ENCODE assay signal across 19 cellular contexts in genomic region chrX:49257846-49258748, GRCh38. TPM values are rescaled to one million over a fixed set of nuclear protein-coding genes. Genes with fewer than 3 reads are reported as not detected.
A peak's percentile ranks its signal among the peaks of the same experiment; 100 is the strongest.
DNase-seq lines count a peak whose midpoint lies in the region; FAIRE-seq and TF ChIP-seq lines count a peak whose summit lies in the region.
"Had no signal": no experiment of that assay in that cellular context is flagged by ENCODE, and none has a peak within 500 bp of the region (broad histone marks: within the 10 kb centered on the region; RNA-seq: fewer than 3 reads in every experiment).

No MANE protein-coding gene starts in this region.

- H4K91ac ChIP-seq in neuronal stem cell (ENCODE audit: low read depth, low read length, poor library complexity) (no peak overlapping the region), trophoblast cell (ENCODE audit: low read depth, low read length) (no peak overlapping the region)

- H3K79me1 ChIP-seq in neuronal stem cell (ENCODE audit: low read depth, low read length), result no peaks in the 10 kb centered on the region
- no peaks in the 10 kb centered on the region for H3K79me1 ChIP-seq in trophoblast cell (ENCODE audit: low read length)

- CTCF ChIA-PET in activated naive CD4-positive, alpha-beta T cell treated with anti-CD3 and anti-CD28 coated beads for 36 hours (lab: Charles Lee), result interaction anchor here (0.5 kb wide), 1 partner anchor 104 kb away, joined by 5 read pairs; no protein-coding TSS in a partner anchor
- CTCF ChIA-PET in activated CD4-positive, alpha-beta memory T cell treated with anti-CD3 and anti-CD28 coated beads for 36 hours (lab: Charles Lee), result interaction anchor here (0.7 kb wide), 1 partner anchor 66 kb away, joined by 4 read pairs; no protein-coding TSS in a partner anchor

- no peaks in the 10 kb centered on the region for H3K79me2 ChIP-seq in trophoblast cell (ENCODE audit: control insufficient read depth, insufficient read depth, low read length, poor library complexity)

- no peak overlapping the region for H3K27ac ChIP-seq in kidney (ENCODE audit: low read depth in 2 of 2, low read length in 2 of 2)
- no peak overlapping the region for H3K27ac ChIP-seq in neuronal stem cell (replicated peaks; ENCODE audit: low read length)
- H3K27ac ChIP-seq in trophoblast cell (ENCODE audit: low read depth, low read length), result no peak overlapping the region
- H3K27ac ChIP-seq: heart left ventricle, lower lobe of right lung, pancreas, vagina had no signal

- H3K23ac ChIP-seq in neuronal stem cell (ENCODE audit: low read depth, low read length, poor library complexity) (no peak overlapping the region), trophoblast cell (ENCODE audit: low read length) (no peak overlapping the region)

- no peaks in the 10 kb centered on the region for H3K9me3 Mint-ChIP-seq in activated naive CD4-positive, alpha-beta T cell treated with anti-CD3 and anti-CD28 coated beads for 36 hours
- no peaks in the 10 kb centered on the region for H3K9me3 Mint-ChIP-seq in activated CD4-positive, alpha-beta memory T cell treated with anti-CD3 and anti-CD28 coated beads for 36 hours
- H3K9me3 Mint-ChIP-seq: activated T-helper 2 cell treated with anti-CD3 and anti-CD28 coated beads, Interferon-gamma antibody, Interleukin-2, Interleukin-4, amounts not matched to agents 10 μg/mL and 5 μg/mL and 100 μg/mL, durations not matched to agents 14 hours and 24 hours and 36 hours; immature natural killer cell had no signal

- H3K27me3 ChIP-seq in neuronal stem cell (ENCODE audit: control insufficient read depth in 3 of 3, insufficient read depth in 3 of 3, low read depth in 1 of 3, low read length in 3 of 3) (no peaks in the 10 kb centered on the region), trophoblast cell (ENCODE audit: insufficient read depth, low read length) (no peaks in the 10 kb centered on the region)
- H3K27me3 ChIP-seq: pancreas, vagina had no signal

- H3K4me1 ChIP-seq in kidney (ENCODE audit: control insufficient read depth in 1 of 2, insufficient read depth in 1 of 2, low read depth in 1 of 2, low read length in 2 of 2) (no peaks in the 10 kb centered on the region), neuronal stem cell (ENCODE audit: control insufficient read depth in 2 of 2, insufficient read depth in 1 of 2, low read depth in 1 of 2, low read length in 2 of 2) (no peaks in the 10 kb centered on the region), trophoblast cell (ENCODE audit: control insufficient read depth in 1 of 2, insufficient read depth in 2 of 2, low read length in 2 of 2) (no peaks in the 10 kb centered on the region)
- H3K4me1 ChIP-seq: heart left ventricle, lower lobe of right lung, pancreas, vagina had no signal

- H3K14ac ChIP-seq in neuronal stem cell (ENCODE audit: low read length) (no peak overlapping the region), trophoblast cell (ENCODE audit: low read length) (no peak overlapping the region)

- peak; percentile 71 for DNase-seq in activated naive CD4-positive, alpha-beta T cell treated with anti-CD3 and anti-CD28 coated beads for 36 hours
- no peak for DNase-seq in activated naive CD4-positive, alpha-beta T cell (lab: John Stamatoyannopoulos, UW)
- peak; percentile 46 for DNase-seq in activated CD4-positive, alpha-beta memory T cell treated with anti-CD3 and anti-CD28 coated beads for 36 hours
- DNase-seq in kidney (peak; percentile 49), neuronal stem cell (ENCODE audit: low spot score) (no peak), trophoblast cell (no peak), NCI-H524 (lab: John Stamatoyannopoulos, UW) (no peak)
- DNase-seq: heart left ventricle, immature natural killer cell, lower lobe of right lung, NCI-H187, NCI-H446 treated with DMSO at 0.1 percent for 48 hours had no signal

- H3K9ac ChIP-seq in kidney (ENCODE audit: low read length in 2 of 2) (no peak overlapping the region), neuronal stem cell (ENCODE audit: low read depth, low read length, poor library complexity) (no peak overlapping the region), trophoblast cell (ENCODE audit: low read length) (no peak overlapping the region)

- H2BK12ac ChIP-seq in neuronal stem cell (ENCODE audit: low read length), result no peak overlapping the region
- no peak overlapping the region for H2BK12ac ChIP-seq in trophoblast cell (ENCODE audit: low read length)

- H3K27ac Mint-ChIP-seq in activated naive CD4-positive, alpha-beta T cell treated with anti-CD3 and anti-CD28 coated beads for 36 hours, result peak overlapping the region; percentile 66
- H3K27ac Mint-ChIP-seq in activated CD4-positive, alpha-beta memory T cell treated with anti-CD3 and anti-CD28 coated beads for 36 hours, result peak overlapping the region; percentile 65
- H3K27ac Mint-ChIP-seq: activated T-helper 2 cell treated with anti-CD3 and anti-CD28 coated beads, Interferon-gamma antibody, Interleukin-2, Interleukin-4, amounts not matched to agents 10 μg/mL and 5 μg/mL and 100 μg/mL, durations not matched to agents 14 hours and 24 hours and 36 hours; immature natural killer cell had no signal

- H3K36me3 ChIP-seq in kidney (ENCODE audit: control insufficient read depth in 1 of 2, insufficient read depth in 2 of 2, low read length in 2 of 2) (no peaks in the 10 kb centered on the region), neuronal stem cell (replicated peaks in 1 of 2; ENCODE audit: control insufficient read depth in 2 of 2, insufficient read depth in 2 of 2, low read length in 2 of 2) (no peaks in the 10 kb centered on the region), trophoblast cell (ENCODE audit: control insufficient read depth in 1 of 2, insufficient read depth in 2 of 2, low read length in 2 of 2) (no peaks in the 10 kb centered on the region)
- H3K36me3 ChIP-seq: heart left ventricle, lower lobe of right lung, pancreas, vagina had no signal

- H2BK15ac ChIP-seq in neuronal stem cell (ENCODE audit: low read length), result no peak overlapping the region

- H3K4me3 ChIP-seq in kidney (ENCODE audit: low read length in 2 of 2), result no peak overlapping the region
- H3K4me3 ChIP-seq in neuronal stem cell (ENCODE audit: low read length in 2 of 2), result no peak overlapping the region
- no peak overlapping the region for H3K4me3 ChIP-seq in trophoblast cell (ENCODE audit: low read depth, low read length)
- H3K4me3 ChIP-seq: heart left ventricle, lower lobe of right lung, pancreas, vagina had no signal

- no peaks in the 10 kb centered on the region for H3K27me3 Mint-ChIP-seq in activated naive CD4-positive, alpha-beta T cell treated with anti-CD3 and anti-CD28 coated beads for 36 hours (ENCODE audit: low read depth)
- H3K27me3 Mint-ChIP-seq in activated CD4-positive, alpha-beta memory T cell treated with anti-CD3 and anti-CD28 coated beads for 36 hours, result no peaks in the 10 kb centered on the region

- H4K8ac ChIP-seq in neuronal stem cell (ENCODE audit: low read depth, low read length) (no peak overlapping the region), trophoblast cell (ENCODE audit: low read depth, low read length) (no peak overlapping the region)

- POLR2A ChIA-PET in activated CD4-positive, alpha-beta memory T cell treated with anti-CD3 and anti-CD28 coated beads for 36 hours (lab: Charles Lee), result interaction anchor here (0.6 kb wide), 1 partner anchor 372 kb away, joined by 4 read pairs; no protein-coding TSS in a partner anchor

- TF ChIP-seq CTCF in kidney (IDR thresholded peaks at IDR 0.05; ENCODE audit: borderline replicate concordance, extremely low read depth, insufficient read depth), result no peak

- FAIRE-seq in kidney (lab: Jason Lieb, UNC), result no peak
- FAIRE-seq: pancreas had no signal

- H4K12ac ChIP-seq in trophoblast cell (ENCODE audit: low read depth, low read length), result no peak overlapping the region

- WGBS in neuronal stem cell (ENCODE audit: extremely low coverage in 2 of 2, insufficient read length in 2 of 2, insufficient replicate concordance in 1 of 2), 2 donors, result no CpG with 5 or more reads among the region's 20 CpGs
- WGBS in trophoblast cell (ENCODE audit: extremely low coverage, insufficient coverage, insufficient read length), result no CpG with 5 or more reads among the region's 20 CpGs

- H2BK120ac ChIP-seq in neuronal stem cell (ENCODE audit: low read depth, low read length) (no peak overlapping the region), trophoblast cell (ENCODE audit: insufficient read depth, low read length, poor library complexity) (no peak overlapping the region)

- intact Hi-C loops in activated naive CD4-positive, alpha-beta T cell treated with anti-CD3 and anti-CD28 coated beads for 36 hours (cut with micrococcal nuclease), result no loop called here
- intact Hi-C loops in activated CD4-positive, alpha-beta memory T cell treated with anti-CD3 and anti-CD28 coated beads for 36 hours (cut with micrococcal nuclease), result no loop called here
- intact Hi-C loops in kidney (cut with DNase I), result no loop called here

- no peak overlapping the region for H3K4ac ChIP-seq in neuronal stem cell (ENCODE audit: low read length)
- no peak overlapping the region for H3K4ac ChIP-seq in trophoblast cell (ENCODE audit: low read depth, low read length)

- H3K9me3 ChIP-seq in kidney (ENCODE audit: control insufficient read depth in 1 of 2, low read length in 2 of 2) (no peaks in the 10 kb centered on the region), neuronal stem cell (replicated peaks in 1 of 2; ENCODE audit: control insufficient read depth in 2 of 2, insufficient read depth in 1 of 2, low read depth in 1 of 2, low read length in 2 of 2) (no peaks in the 10 kb centered on the region), trophoblast cell (ENCODE audit: insufficient read depth, low read depth, low read length) (no peaks in the 10 kb centered on the region)
- H3K9me3 ChIP-seq: heart left ventricle, lower lobe of right lung, pancreas, vagina had no signal

- H2BK5ac ChIP-seq in neuronal stem cell (ENCODE audit: low read length) (no peak overlapping the region), trophoblast cell (ENCODE audit: low read depth, low read length, poor library complexity) (no peak overlapping the region)

- H3K36me3 Mint-ChIP-seq in activated naive CD4-positive, alpha-beta T cell treated with anti-CD3 and anti-CD28 coated beads for 36 hours (ENCODE audit: low read depth), result no peaks in the 10 kb centered on the region
- peaks cover 9% of the 10 kb centered on the region for H3K36me3 Mint-ChIP-seq in activated CD4-positive, alpha-beta memory T cell treated with anti-CD3 and anti-CD28 coated beads for 36 hours
- H3K36me3 Mint-ChIP-seq: immature natural killer cell had no signal

- H2AK5ac ChIP-seq in neuronal stem cell (ENCODE audit: low read depth, low read length) (no peak overlapping the region), trophoblast cell (ENCODE audit: low read length) (no peak overlapping the region)

- H3K18ac ChIP-seq in neuronal stem cell (ENCODE audit: low read length) (no peak overlapping the region), trophoblast cell (ENCODE audit: low read length) (no peak overlapping the region)

- no peak overlapping the region for H3K4me3 Mint-ChIP-seq in activated naive CD4-positive, alpha-beta T cell treated with anti-CD3 and anti-CD28 coated beads for 36 hours
- no peak overlapping the region for H3K4me3 Mint-ChIP-seq in activated CD4-positive, alpha-beta memory T cell treated with anti-CD3 and anti-CD28 coated beads for 36 hours
- H3K4me3 Mint-ChIP-seq: immature natural killer cell had no signal

- H2AFZ ChIP-seq in neuronal stem cell (ENCODE audit: low read length) (no peak overlapping the region), trophoblast cell (ENCODE audit: insufficient read depth, low read length, poor library complexity) (no peak overlapping the region)

- H3K4me2 ChIP-seq in neuronal stem cell (ENCODE audit: insufficient read depth, low read length, poor library complexity, severe bottlenecking) (no peak overlapping the region), trophoblast cell (ENCODE audit: low read length) (no peak overlapping the region)

- H3K4me1 Mint-ChIP-seq in activated naive CD4-positive, alpha-beta T cell treated with anti-CD3 and anti-CD28 coated beads for 36 hours (ENCODE audit: low read depth), result peaks cover 38% of the 10 kb centered on the region
- peaks cover 31% of the 10 kb centered on the region for H3K4me1 Mint-ChIP-seq in activated CD4-positive, alpha-beta memory T cell treated with anti-CD3 and anti-CD28 coated beads for 36 hours (ENCODE audit: low read depth)

RNA-seq across cellular contexts. Expression of gene FOXP3, which starts 6.4 kb away (rescaled TPM):
- 1 to 10 TPM; 7.1 to 7.5 TPM for total RNA-seq in activated naive CD4-positive, alpha-beta T cell treated with anti-CD3 and anti-CD28 coated beads for 36 hours
- total RNA-seq in activated CD4-positive, alpha-beta memory T cell treated with anti-CD3 and anti-CD28 coated beads for 36 hours, result 10 to 100 TPM; 23.1 to 23.8 TPM
- 2.0 TPM for total RNA-seq in kidney
- polyA plus RNA-seq in kidney (ENCODE audit: insufficient read depth, low read depth, low replicate concordance), result 0.45 TPM
- 0.25 TPM for polyA plus RNA-seq in neuronal stem cell (2013, experiment 1 of 2)
- 0.19 TPM for polyA plus RNA-seq in neuronal stem cell (2013, experiment 2 of 2)
- polyA plus RNA-seq in trophoblast cell (2013), result 0.11 TPM in 2 replicates
- total RNA-seq: G401, H4, lower lobe of right lung had no signal

RNA-seq across cellular contexts. Expression of gene PPP1R3F, which starts 11.5 kb away (rescaled TPM):
- 1 to 10 TPM; 2.4 to 3.4 TPM for total RNA-seq in activated naive CD4-positive, alpha-beta T cell treated with anti-CD3 and anti-CD28 coated beads for 36 hours
- total RNA-seq in activated CD4-positive, alpha-beta memory T cell treated with anti-CD3 and anti-CD28 coated beads for 36 hours, result 1 to 10 TPM; 7.0 to 8.1 TPM
- 4.5 TPM for total RNA-seq in kidney
- 5.1 TPM for polyA plus RNA-seq in kidney (ENCODE audit: insufficient read depth, low read depth, low replicate concordance)
- 12.8 TPM for polyA plus RNA-seq in neuronal stem cell (2013, experiment 1 of 2)
- 11.4 TPM for polyA plus RNA-seq in neuronal stem cell (2013, experiment 2 of 2)
- polyA plus RNA-seq in trophoblast cell (2013), result 2.7 and 2.9 TPM in 2 replicates

RNA-seq across cellular contexts. Expression of gene CCDC22, which starts 22.8 kb away (rescaled TPM):
- 10 to 100 TPM; 16.4 to 18.5 TPM for total RNA-seq in activated naive CD4-positive, alpha-beta T cell treated with anti-CD3 and anti-CD28 coated beads for 36 hours
- total RNA-seq in activated CD4-positive, alpha-beta memory T cell treated with anti-CD3 and anti-CD28 coated beads for 36 hours, result 10 to 100 TPM; 21.0 to 21.1 TPM
- 18.5 TPM for total RNA-seq in kidney
- polyA plus RNA-seq in kidney (ENCODE audit: insufficient read depth, low read depth, low replicate concordance), result 13.4 TPM
- polyA plus RNA-seq in neuronal stem cell (2013, experiment 1 of 2), result 7.9 TPM
- polyA plus RNA-seq in neuronal stem cell (2013, experiment 2 of 2), result 7.4 TPM
- polyA plus RNA-seq in trophoblast cell (2013), result 7.6 and 7.8 TPM in 2 replicates

RNA-seq across cellular contexts. Expression of gene CACNA1F, which starts 25.0 kb away (rescaled TPM):
- 1 to 10 TPM in 1 of 2 experiments, under 1 TPM in 1; 0.62 to 1.0 TPM for total RNA-seq in activated naive CD4-positive, alpha-beta T cell treated with anti-CD3 and anti-CD28 coated beads for 36 hours
- under 1 TPM; 0.51 to 0.74 TPM for total RNA-seq in activated CD4-positive, alpha-beta memory T cell treated with anti-CD3 and anti-CD28 coated beads for 36 hours
- 0.25 TPM for total RNA-seq in kidney
- 0.15 TPM for polyA plus RNA-seq in kidney (ENCODE audit: insufficient read depth, low read depth, low replicate concordance)
- 0.56 TPM for polyA plus RNA-seq in neuronal stem cell (2013, experiment 1 of 2)
- 0.58 TPM for polyA plus RNA-seq in neuronal stem cell (2013, experiment 2 of 2)
- polyA plus RNA-seq in trophoblast cell (2013), result 0.05 and 0.07 TPM in 2 replicates
- total RNA-seq: G401, H4, myocyte had no signal

RNA-seq across cellular contexts. Expression of gene GAGE10, which starts 45.3 kb away (rescaled TPM):
- not detected for total RNA-seq in activated naive CD4-positive, alpha-beta T cell treated with anti-CD3 and anti-CD28 coated beads for 36 hours
- not detected for total RNA-seq in activated CD4-positive, alpha-beta memory T cell treated with anti-CD3 and anti-CD28 coated beads for 36 hours
- total RNA-seq in kidney, result not detected
- polyA plus RNA-seq in kidney (ENCODE audit: insufficient read depth, low read depth, low replicate concordance), result not detected
- polyA plus RNA-seq in neuronal stem cell (2013, experiment 1 of 2), result 0.39 TPM
- polyA plus RNA-seq in neuronal stem cell (2013, experiment 2 of 2), result 0.24 TPM
- polyA plus RNA-seq in trophoblast cell (2013), result not detected in 2 replicates
- total RNA-seq: activated T-helper 2 cell treated with anti-CD3 and anti-CD28 coated beads, Interferon-gamma antibody, Interleukin-2, Interleukin-4, amounts not matched to agents 10 μg/mL and 5 μg/mL and 100 μg/mL, durations not matched to agents 14 hours and 24 hours and 36 hours; G401; H4; heart left ventricle; lower lobe of right lung; myocyte; pancreas; sciatic nerve; vagina had no signal
- polyA plus RNA-seq: heart left ventricle, immature natural killer cell, pancreas had no signal

Comparison
In these comparisons a context has a peak if more than half of its experiments do, and no peak if none do; other contexts are left out.
1. DNase-seq: peak in activated naive CD4-positive, alpha-beta T cell treated with anti-CD3 and anti-CD28 coated beads for 36 hours (single experiment), activated CD4-positive, alpha-beta memory T cell treated with anti-CD3 and anti-CD28 coated beads for 36 hours (single experiment) and kidney (single experiment); none in activated naive CD4-positive, alpha-beta T cell (0 of 4), neuronal stem cell (single experiment), trophoblast cell (0 of 2) and NCI-H524 (0 of 2).